In the genomic region with DNA sequence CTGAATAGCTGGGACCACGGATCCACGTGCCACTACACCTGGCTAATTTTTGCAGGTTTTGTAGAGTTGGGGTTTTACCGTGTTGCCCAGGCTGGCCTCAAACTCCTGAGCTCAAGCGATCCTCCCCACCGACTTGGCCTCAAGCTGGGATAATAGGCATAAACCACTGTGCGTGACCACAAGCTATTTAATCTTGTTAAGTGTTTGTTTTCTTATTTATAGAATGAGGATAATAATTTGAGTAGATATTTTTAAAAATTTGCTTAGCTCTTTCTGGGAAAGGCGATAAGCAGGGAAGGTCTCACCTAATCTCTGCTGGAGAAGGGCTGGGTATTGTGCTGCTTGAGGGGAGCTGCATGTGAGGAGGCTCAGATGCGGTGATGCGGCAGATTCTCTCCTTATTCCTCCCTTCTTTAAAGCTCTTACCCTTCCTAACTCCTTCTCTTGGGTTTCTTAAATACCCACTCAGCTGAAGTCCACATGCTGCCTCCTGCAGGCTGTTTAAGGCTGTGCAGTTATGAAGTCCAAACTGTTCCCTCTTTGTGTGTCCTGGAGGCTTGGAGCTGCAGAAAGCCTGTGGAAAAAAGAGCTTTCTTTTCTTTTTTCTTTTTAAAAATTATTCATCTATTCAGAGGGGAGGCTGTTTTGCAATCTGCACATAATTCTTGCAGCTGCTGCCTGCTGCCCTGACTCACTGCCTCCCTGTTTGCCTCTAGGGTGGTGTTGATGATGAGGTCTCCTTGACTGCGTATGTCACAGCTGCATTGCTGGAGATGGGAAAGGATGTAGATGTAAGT, we compare ENCODE assay signal across 1 cellular context.
A peak's percentile ranks its signal among the peaks of the same experiment; 100 is the strongest.
TF ChIP-seq lines count a peak whose summit lies in the region.

No MANE protein-coding gene starts in this region.

TF ChIP-seq in HEK293, 187 proteins besides CTCF, POLR2A, EP300 and RAD21 (continued from another document and continues in another):
- TF ChIP-seq ZBTB8A (tag by site-specific recombination; IDR thresholded peaks at IDR 0.05) (no peak), ZFP3 (tag by site-specific recombination; IDR thresholded peaks at IDR 0.05; ENCODE audit: low read depth) (no peak), GFI1B (tag by site-specific recombination; IDR thresholded peaks at IDR 0.05) (peak; percentile 41; the same call in 1 of the 2 replicates), KLF17 (tag by site-specific recombination; IDR thresholded peaks at IDR 0.05) (no peak), ZNF747 (tag by site-specific recombination; IDR thresholded peaks at IDR 0.05) (no peak), PATZ1 (tag by site-specific recombination; IDR thresholded peaks at IDR 0.05) (peak; percentile 56; the same call in 1 of the 2 replicates), SP2 (tag by site-specific recombination; IDR thresholded peaks at IDR 0.05) (no peak), ZNF670 (tag by site-specific recombination; IDR thresholded peaks at IDR 0.05; ENCODE audit: low read depth) (no peak), EGR2 (tag by site-specific recombination; IDR thresholded peaks at IDR 0.05; ENCODE audit: low read depth) (no peak), ZNF600 (tag by site-specific recombination; IDR thresholded peaks at IDR 0.05) (no peak), ZNF701 (tag by site-specific recombination; IDR thresholded peaks at IDR 0.05) (no peak), GLIS1 (tag by site-specific recombination; IDR thresholded peaks at IDR 0.05) (peak; percentile 54), ZNF350 (tag by site-specific recombination; IDR thresholded peaks at IDR 0.05) (no peak), ZNF114 (tag by site-specific recombination; IDR thresholded peaks at IDR 0.05) (no peak), ZNF776 (tag by site-specific recombination; IDR thresholded peaks at IDR 0.05; ENCODE audit: borderline replicate concordance) (no peak), ZNF571 (tag by site-specific recombination; IDR thresholded peaks at IDR 0.05) (no peak), ZNF16 (tag by site-specific recombination; IDR thresholded peaks at IDR 0.05; ENCODE audit: low read depth) (no peak), ZNF510 (tag by site-specific recombination; IDR thresholded peaks at IDR 0.05; ENCODE audit: insufficient replicate concordance) (no peak), ZNF596 (tag by site-specific recombination; IDR thresholded peaks at IDR 0.05) (no peak), RBAK (tag by site-specific recombination; IDR thresholded peaks at IDR 0.05) (no peak), ZNF76 (tag by site-specific recombination; IDR thresholded peaks at IDR 0.05; ENCODE audit: borderline replicate concordance, low read depth) (no peak), ZNF24 (tag by site-specific recombination; IDR thresholded peaks at IDR 0.05) (0 out of 2 replicates have a peak, but pooled peaks have one; percentile 35), ZNF626 (tag by site-specific recombination; IDR thresholded peaks at IDR 0.05) (no peak), ZNF324 (tag by site-specific recombination; IDR thresholded peaks at IDR 0.05) (no peak; the same call in 1 of the 2 replicates), SALL2 (tag by site-specific recombination; IDR thresholded peaks at IDR 0.05; ENCODE audit: borderline replicate concordance) (no peak), MYNN (tag by site-specific recombination; IDR thresholded peaks at IDR 0.05; ENCODE audit: borderline replicate concordance) (no peak), ZNF184 (tag by site-specific recombination; IDR thresholded peaks at IDR 0.05) (no peak), ZIC2 (tag by site-specific recombination; IDR thresholded peaks at IDR 0.05) (peak; percentile 78), HOXA7 (CRISPR knock-in tag; IDR thresholded peaks at IDR 0.05; ENCODE audit: borderline replicate concordance) (no peak), ZNF174 (tag by site-specific recombination; IDR thresholded peaks at IDR 0.05) (no peak), ZNF202 (tag by site-specific recombination; IDR thresholded peaks at IDR 0.05; ENCODE audit: borderline replicate concordance) (no peak), OSR2 (tag by site-specific recombination; IDR thresholded peaks at IDR 0.05) (peak; percentile 74), ZNF311 (tag by site-specific recombination; IDR thresholded peaks at IDR 0.05; ENCODE audit: borderline replicate concordance) (no peak), TCF7L2 (IDR thresholded peaks at IDR 0.05; ENCODE audit: borderline replicate concordance, low read depth, low read length) (peak; percentile 53; the same call in 1 of the 2 replicates), ZNF155 (tag by site-specific recombination; IDR thresholded peaks at IDR 0.05) (no peak), BCL11B (tag by site-specific recombination; IDR thresholded peaks at IDR 0.05; ENCODE audit: low read depth) (no peak), ZNF112 (tag by site-specific recombination; IDR thresholded peaks at IDR 0.05) (no peak), ZNF707 (tag by site-specific recombination; IDR thresholded peaks at IDR 0.05) (no peak), FEZF1 (tag by site-specific recombination; IDR thresholded peaks at IDR 0.05) (peak; percentile 67), YY1 (tag by site-specific recombination; IDR thresholded peaks at IDR 0.05) (no peak), ZBTB44 (tag by site-specific recombination; IDR thresholded peaks at IDR 0.05) (peak; percentile 42; the same call in 1 of the 2 replicates), ZNF175 (tag by site-specific recombination; IDR thresholded peaks at IDR 0.05) (no peak), KLF1 (tag by site-specific recombination; IDR thresholded peaks at IDR 0.05) (no peak; the same call in 1 of the 2 replicates)
- TF ChIP-seq, protein P1, sequence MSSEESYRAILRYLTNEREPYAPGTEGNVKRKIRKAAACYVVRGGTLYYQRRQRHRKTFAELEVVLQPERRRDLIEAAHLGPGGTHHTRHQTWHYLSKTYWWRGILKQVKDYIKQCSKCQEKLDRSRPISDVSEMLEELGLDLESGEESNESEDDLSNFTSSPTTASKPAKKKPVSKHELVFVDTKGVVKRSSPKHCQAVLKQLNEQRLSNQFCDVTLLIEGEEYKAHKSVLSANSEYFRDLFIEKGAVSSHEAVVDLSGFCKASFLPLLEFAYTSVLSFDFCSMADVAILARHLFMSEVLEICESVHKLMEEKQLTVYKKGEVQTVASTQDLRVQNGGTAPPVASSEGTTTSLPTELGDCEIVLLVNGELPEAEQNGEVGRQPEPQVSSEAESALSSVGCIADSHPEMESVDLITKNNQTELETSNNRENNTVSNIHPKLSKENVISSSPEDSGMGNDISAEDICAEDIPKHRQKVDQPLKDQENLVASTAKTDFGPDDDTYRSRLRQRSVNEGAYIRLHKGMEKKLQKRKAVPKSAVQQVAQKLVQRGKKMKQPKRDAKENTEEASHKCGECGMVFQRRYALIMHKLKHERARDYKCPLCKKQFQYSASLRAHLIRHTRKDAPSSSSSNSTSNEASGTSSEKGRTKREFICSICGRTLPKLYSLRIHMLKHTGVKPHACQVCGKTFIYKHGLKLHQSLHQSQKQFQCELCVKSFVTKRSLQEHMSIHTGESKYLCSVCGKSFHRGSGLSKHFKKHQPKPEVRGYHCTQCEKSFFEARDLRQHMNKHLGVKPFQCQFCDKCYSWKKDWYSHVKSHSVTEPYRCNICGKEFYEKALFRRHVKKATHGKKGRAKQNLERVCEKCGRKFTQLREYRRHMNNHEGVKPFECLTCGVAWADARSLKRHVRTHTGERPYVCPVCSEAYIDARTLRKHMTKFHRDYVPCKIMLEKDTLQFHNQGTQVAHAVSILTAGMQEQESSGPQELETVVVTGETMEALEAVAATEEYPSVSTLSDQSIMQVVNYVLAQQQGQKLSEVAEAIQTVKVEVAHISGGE (tag by site-specific recombination; conservative IDR thresholded peaks at IDR 0.05; ENCODE audit: low read depth), result no peak
- TF ChIP-seq, protein P2, sequence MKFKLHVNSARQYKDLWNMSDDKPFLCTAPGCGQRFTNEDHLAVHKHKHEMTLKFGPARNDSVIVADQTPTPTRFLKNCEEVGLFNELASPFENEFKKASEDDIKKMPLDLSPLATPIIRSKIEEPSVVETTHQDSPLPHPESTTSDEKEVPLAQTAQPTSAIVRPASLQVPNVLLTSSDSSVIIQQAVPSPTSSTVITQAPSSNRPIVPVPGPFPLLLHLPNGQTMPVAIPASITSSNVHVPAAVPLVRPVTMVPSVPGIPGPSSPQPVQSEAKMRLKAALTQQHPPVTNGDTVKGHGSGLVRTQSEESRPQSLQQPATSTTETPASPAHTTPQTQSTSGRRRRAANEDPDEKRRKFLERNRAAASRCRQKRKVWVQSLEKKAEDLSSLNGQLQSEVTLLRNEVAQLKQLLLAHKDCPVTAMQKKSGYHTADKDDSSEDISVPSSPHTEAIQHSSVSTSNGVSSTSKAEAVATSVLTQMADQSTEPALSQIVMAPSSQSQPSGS (tag by site-specific recombination; IDR thresholded peaks at IDR 0.05; ENCODE audit: low read depth), result no peak
- TF ChIP-seq, protein P3, sequence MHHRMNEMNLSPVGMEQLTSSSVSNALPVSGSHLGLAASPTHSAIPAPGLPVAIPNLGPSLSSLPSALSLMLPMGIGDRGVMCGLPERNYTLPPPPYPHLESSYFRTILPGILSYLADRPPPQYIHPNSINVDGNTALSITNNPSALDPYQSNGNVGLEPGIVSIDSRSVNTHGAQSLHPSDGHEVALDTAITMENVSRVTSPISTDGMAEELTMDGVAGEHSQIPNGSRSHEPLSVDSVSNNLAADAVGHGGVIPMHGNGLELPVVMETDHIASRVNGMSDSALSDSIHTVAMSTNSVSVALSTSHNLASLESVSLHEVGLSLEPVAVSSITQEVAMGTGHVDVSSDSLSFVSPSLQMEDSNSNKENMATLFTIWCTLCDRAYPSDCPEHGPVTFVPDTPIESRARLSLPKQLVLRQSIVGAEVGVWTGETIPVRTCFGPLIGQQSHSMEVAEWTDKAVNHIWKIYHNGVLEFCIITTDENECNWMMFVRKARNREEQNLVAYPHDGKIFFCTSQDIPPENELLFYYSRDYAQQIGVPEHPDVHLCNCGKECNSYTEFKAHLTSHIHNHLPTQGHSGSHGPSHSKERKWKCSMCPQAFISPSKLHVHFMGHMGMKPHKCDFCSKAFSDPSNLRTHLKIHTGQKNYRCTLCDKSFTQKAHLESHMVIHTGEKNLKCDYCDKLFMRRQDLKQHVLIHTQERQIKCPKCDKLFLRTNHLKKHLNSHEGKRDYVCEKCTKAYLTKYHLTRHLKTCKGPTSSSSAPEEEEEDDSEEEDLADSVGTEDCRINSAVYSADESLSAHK (tag by site-specific recombination; IDR thresholded peaks at IDR 0.05), result peak; percentile 36; the same call in 1 of the 2 replicates
- TF ChIP-seq, protein P4, sequence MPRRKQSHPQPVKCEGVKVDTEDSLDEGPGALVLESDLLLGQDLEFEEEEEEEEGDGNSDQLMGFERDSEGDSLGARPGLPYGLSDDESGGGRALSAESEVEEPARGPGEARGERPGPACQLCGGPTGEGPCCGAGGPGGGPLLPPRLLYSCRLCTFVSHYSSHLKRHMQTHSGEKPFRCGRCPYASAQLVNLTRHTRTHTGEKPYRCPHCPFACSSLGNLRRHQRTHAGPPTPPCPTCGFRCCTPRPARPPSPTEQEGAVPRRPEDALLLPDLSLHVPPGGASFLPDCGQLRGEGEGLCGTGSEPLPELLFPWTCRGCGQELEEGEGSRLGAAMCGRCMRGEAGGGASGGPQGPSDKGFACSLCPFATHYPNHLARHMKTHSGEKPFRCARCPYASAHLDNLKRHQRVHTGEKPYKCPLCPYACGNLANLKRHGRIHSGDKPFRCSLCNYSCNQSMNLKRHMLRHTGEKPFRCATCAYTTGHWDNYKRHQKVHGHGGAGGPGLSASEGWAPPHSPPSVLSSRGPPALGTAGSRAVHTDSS (tag by site-specific recombination; IDR thresholded peaks at IDR 0.05), result no peak
- TF ChIP-seq, protein P5, sequence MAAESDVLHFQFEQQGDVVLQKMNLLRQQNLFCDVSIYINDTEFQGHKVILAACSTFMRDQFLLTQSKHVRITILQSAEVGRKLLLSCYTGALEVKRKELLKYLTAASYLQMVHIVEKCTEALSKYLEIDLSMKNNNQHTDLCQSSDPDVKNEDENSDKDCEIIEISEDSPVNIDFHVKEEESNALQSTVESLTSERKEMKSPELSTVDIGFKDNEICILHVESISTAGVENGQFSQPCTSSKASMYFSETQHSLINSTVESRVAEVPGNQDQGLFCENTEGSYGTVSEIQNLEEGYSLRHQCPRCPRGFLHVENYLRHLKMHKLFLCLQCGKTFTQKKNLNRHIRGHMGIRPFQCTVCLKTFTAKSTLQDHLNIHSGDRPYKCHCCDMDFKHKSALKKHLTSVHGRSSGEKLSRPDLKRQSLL (tag by site-specific recombination; IDR thresholded peaks at IDR 0.05), result no peak
